In the genomic region with DNA sequence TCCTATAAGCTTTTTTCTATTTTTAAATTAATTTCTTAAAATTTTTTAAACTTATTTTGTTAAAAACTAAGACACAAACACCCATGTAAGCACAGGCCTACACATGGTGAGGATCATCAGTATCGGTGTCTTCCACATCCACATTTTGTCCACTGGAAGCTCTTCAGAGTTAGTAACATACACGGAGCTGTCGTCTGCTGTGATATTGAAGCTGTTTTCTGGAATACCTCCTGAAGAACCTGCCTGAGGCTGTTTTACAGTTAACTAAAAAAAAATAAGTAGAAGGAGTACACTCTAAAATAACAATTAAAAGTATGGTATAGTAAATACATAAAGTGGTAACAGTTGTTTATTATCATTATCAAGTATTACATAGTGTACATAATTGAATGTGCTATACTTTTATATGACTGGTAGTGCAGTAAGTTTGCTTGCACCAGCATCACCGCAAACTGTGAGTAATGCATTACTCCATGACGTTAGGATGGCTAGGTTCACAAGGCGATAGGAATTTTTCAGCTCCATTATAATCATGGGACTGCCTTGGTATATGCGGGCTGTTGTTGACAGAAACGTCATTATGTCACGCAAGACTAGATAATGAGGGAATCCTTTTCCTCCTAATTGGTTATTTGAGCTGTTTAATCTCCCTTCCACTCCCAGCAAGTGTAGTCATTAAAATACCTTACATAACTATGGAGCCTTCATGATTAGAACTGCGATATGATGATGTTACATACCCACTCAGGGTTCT, we compare ENCODE assay signal across 14 cellular contexts. TPM values are rescaled to one million over a fixed set of nuclear protein-coding genes. Genes with fewer than 3 reads are reported as not detected.
DNase-seq lines count a peak whose midpoint lies in the region; ATAC-seq, FAIRE-seq and TF ChIP-seq lines count a peak whose summit lies in the region.
"Had no signal": no experiment of that assay in that cellular context is flagged by ENCODE, and none has a peak within 500 bp of the region (broad histone marks: within the 10 kb centered on the region; RNA-seq: fewer than 3 reads in every experiment).

No MANE protein-coding gene starts in this region.

- TF ChIP-seq RAD21 in A549 (conservative IDR thresholded peaks at IDR 0.05 in 1 of 2, IDR thresholded peaks at IDR 0.05 in 1 of 2) = no peak

- H3K79me2 ChIP-seq in GM23248 (ENCODE audit: insufficient read depth) = no peaks in the 10 kb centered on the region

- H3K4me3 ChIP-seq in A549 (0 out of 3 replicates have a peak overlapping the region, but pooled peaks have one; percentile 2), GM23248 (no peak overlapping the region), SJSA1 (no peak overlapping the region)

- H3K27me3 Mint-ChIP-seq in activated CD4-positive, alpha-beta T cell treated with anti-CD3 and anti-CD28 coated beads for 36 hours = peaks cover 2% of the 10 kb centered on the region

- H3K9ac ChIP-seq in GM23248 = no peak overlapping the region

- DNase-seq in A549 (ENCODE audit: low read depth in 1 of 2, low spot score in 1 of 2) (peak; percentile 48 to 94), GM23248 (peak; percentile 41), SJSA1 (ENCODE audit: low read depth in 1 of 2, low spot score in 2 of 2) (peak; percentile 47 to 48), frontal cortex (ENCODE audit: low spot score in 2 of 2) (no peak), OCI-M2 (lab: John Stamatoyannopoulos, UW; ENCODE audit: unreplicated experiment) (no peak), GM03348 (ENCODE audit: low spot score) (no peak)
- no peak for DNase-seq in activated CD4-positive, alpha-beta T cell treated with anti-CD3 and anti-CD28 coated beads for 36 hours
- DNase-seq: activated CD4-positive, CD25-positive, alpha-beta regulatory T cell; activated T-cell treated with anti-CD3 and anti-CD28 coated beads, Interleukin-2, amount 50 U/mL, for 4 hours; aorta; CD8-positive, alpha-beta T cell; SIG-M5; stimulated activated CD4-positive, alpha-beta T cell treated with anti-CD3 and anti-CD28 coated beads, Interleukin-15, amount 100 ng/mL, for 24 hours had no signal

- FAIRE-seq in A549 (lab: Jason Lieb, UNC) (peak; percentile 90), frontal cortex (lab: Jason Lieb, UNC) (peak; percentile 8)

- POLR2A ChIA-PET in A549 (lab: Yijun Ruan, JAX) = interaction anchor here (1.0 to 2.3 kb wide), 5 partner anchors 17 to 543 kb away, joined by 3 to 34 read pairs (median 3); partner anchors contain the start of genes ATAD1, KLLN and PTEN
- POLR2A ChIA-PET in activated CD4-positive, alpha-beta T cell treated with anti-CD3 and anti-CD28 coated beads for 36 hours (lab: Charles Lee) = no interaction called here

- H3K36me3 ChIP-seq in GM23248 (ENCODE audit: low read depth) (no peaks in the 10 kb centered on the region), SJSA1 (no peaks in the 10 kb centered on the region)

- H3K36me3 Mint-ChIP-seq in activated CD4-positive, alpha-beta T cell treated with anti-CD3 and anti-CD28 coated beads for 36 hours (ENCODE audit: low read depth) = no peaks in the 10 kb centered on the region
- H3K36me3 Mint-ChIP-seq: CD8-positive, alpha-beta T cell had no signal

- H4K20me1 ChIP-seq in GM23248 (ENCODE audit: insufficient read depth) = no peaks in the 10 kb centered on the region

- ATAC-seq in A549 (peak; percentile 78 to 80), HG02763 (IDR thresholded peaks at IDR 0.05; ENCODE audit: unreplicated experiment) (no peak)
- ATAC-seq in activated CD4-positive, alpha-beta T cell treated with anti-CD3 and anti-CD28 coated beads for 36 hours = no peak
- ATAC-seq: CD8-positive, alpha-beta T cell had no signal

- H3K9me2 ChIP-seq in GM23248 (ENCODE audit: insufficient read depth) = no peaks in the 10 kb centered on the region

- peak in 1 of 2 experiments; percentile 69; a peak in 2 of 5 replicates for TF ChIP-seq EP300 in A549 (IDR thresholded peaks at IDR 0.05)

- H3K27ac ChIP-seq in A549 (peak overlapping the region; percentile 68 to 82), GM23248 (no peak overlapping the region), SJSA1 (peak overlapping the region; percentile 58)

- TF ChIP-seq CTCF in A549 (IDR thresholded peaks at IDR 0.05) = no peak

- H3F3A ChIP-seq in GM23248 (ENCODE audit: insufficient read depth) = 0 out of 2 replicates have a peak, but pooled peaks cover 3% of the 10 kb centered on the region

- no peak overlapping the region for H3K27ac Mint-ChIP-seq in activated CD4-positive, alpha-beta T cell treated with anti-CD3 and anti-CD28 coated beads for 36 hours
- H3K27ac Mint-ChIP-seq: CD8-positive, alpha-beta T cell had no signal

- H3K4me2 ChIP-seq in A549 (peak overlapping the region; percentile 72), GM23248 (ENCODE audit: unreplicated experiment) (no peak overlapping the region)

- H3K4me3 Mint-ChIP-seq in activated CD4-positive, alpha-beta T cell treated with anti-CD3 and anti-CD28 coated beads for 36 hours = no peak overlapping the region
- H3K4me3 Mint-ChIP-seq: activated T-cell treated with anti-CD3 and anti-CD28 coated beads, Interleukin-2, amount 50 U/mL, for 4 hours; CD8-positive, alpha-beta T cell had no signal

- no peak overlapping the region for H2AFZ ChIP-seq in GM23248

- H3K4me1 ChIP-seq in A549 (peaks cover 76% of the 10 kb centered on the region), GM23248 (ENCODE audit: insufficient read depth) (peaks cover 28% of the 10 kb centered on the region), SJSA1 (replicated peaks) (peaks cover 22% of the 10 kb centered on the region)

- H3K9me3 Mint-ChIP-seq in activated CD4-positive, alpha-beta T cell treated with anti-CD3 and anti-CD28 coated beads for 36 hours (ENCODE audit: low read depth) = no peaks in the 10 kb centered on the region
- H3K9me3 Mint-ChIP-seq: activated T-cell treated with anti-CD3 and anti-CD28 coated beads, Interleukin-2, amount 50 U/mL, for 4 hours; CD8-positive, alpha-beta T cell had no signal

- CTCF ChIA-PET in A549 (lab: Yijun Ruan, JAX) = interaction anchor here (0.6 to 2.1 kb wide), 9 partner anchors 9 to 544 kb away, joined by 3 to 10 read pairs (median 5); partner anchors contain the start of gene ATAD1
- CTCF ChIA-PET in activated CD4-positive, alpha-beta T cell treated with anti-CD3 and anti-CD28 coated beads for 36 hours (lab: Charles Lee) = interaction anchor here (0.7 to 1.4 kb wide), 4 partner anchors 11 to 619 kb away, joined by 3 to 4 read pairs (median 4); no protein-coding TSS in a partner anchor

- 2% methylated on average over 10 of the region's 10 CpGs for WGBS in A549 (ENCODE audit: missing lambda C conversion rate)
- WGBS in GM23248 (ENCODE audit: low coverage in 1 of 2, low lambda C conversion rate in 2 of 2, missing lambda C conversion rate in 2 of 2), 2 experiments = 84 to 85% methylated on average over 10 of the region's 10 CpGs

- peaks cover 3% of the 10 kb centered on the region for H3K4me1 Mint-ChIP-seq in activated CD4-positive, alpha-beta T cell treated with anti-CD3 and anti-CD28 coated beads for 36 hours

- in situ Hi-C loops in GM23248 (cut with MboI) = no loop called here

- TF ChIP-seq POLR2A in A549 (IDR thresholded peaks at IDR 0.05; ENCODE audit: low read length) = no peak

- no peaks in the 10 kb centered on the region for H3K27me3 ChIP-seq in GM23248 (replicated peaks; ENCODE audit: insufficient read depth)
- H3K27me3 ChIP-seq in SJSA1 (replicated peaks) = no peaks in the 10 kb centered on the region

- intact Hi-C loops in activated CD4-positive, alpha-beta T cell treated with anti-CD3 and anti-CD28 coated beads for 36 hours (cut with DNase I, micrococcal nuclease) = no loop called here

- no peaks in the 10 kb centered on the region for H3K9me3 ChIP-seq in A549
- no peaks in the 10 kb centered on the region for H3K9me3 ChIP-seq in GM23248 (ENCODE audit: low read depth)
- H3K9me3 ChIP-seq in SJSA1 (replicated peaks) = no peaks in the 10 kb centered on the region

TF ChIP-seq in A549, 52 proteins besides CTCF, POLR2A, EP300 and RAD21 (continues in another document):
- no peak for TF ChIP-seq MAZ (IDR thresholded peaks at IDR 0.05; ENCODE audit: borderline replicate concordance, low read depth, low read length)
- TF ChIP-seq HOXA7 (CRISPR knock-in tag; IDR thresholded peaks at IDR 0.05) = no peak

RNA-seq across cellular contexts. Expression of gene KLLN, which starts 17.5 kb away (rescaled TPM):
- polyA plus RNA-seq in A549 (2011; rRNA removed) (0.44 and 0.58 TPM in 2 replicates), A549 (2017; fragmentation: RNase III; extraction: RNeasy Plus Mini Kit Qiagen cat#74134 plus additional on column Dnase treatment) (0.55 to 0.71 TPM (median 0.57 TPM) in 3 replicates), GM23248 (2016; fragmentation: Nextera tagmentation; extraction: Ambion mirVana) (0.39 and 0.56 TPM in 2 replicates)
- 0.22 and 0.26 TPM in 2 replicates for polyA plus RNA-seq in A549 (2012; cell fraction: cytosol; rRNA removed)
- 0.26 and 0.28 TPM in 2 replicates for polyA plus RNA-seq in A549 (2012; cell fraction: nucleus; rRNA removed)
- polyA minus RNA-seq in A549 (2011; rRNA and poly(A)+ RNA removed) = 0.78 and 0.83 TPM in 2 replicates
- total RNA-seq in GM23248 (2014; rRNA removed; shearing (Covaris generic)) = 1.1 TPM in 1 of 2 replicates, not detected in the other
- total RNA-seq in SJSA1 (2014; rRNA removed; shearing (Covaris generic)) = 0.05 and 0.81 TPM in 2 replicates
- total RNA-seq in frontal cortex = 0.82 TPM
- total RNA-seq in activated CD4-positive, alpha-beta T cell treated with anti-CD3 and anti-CD28 coated beads for 36 hours = under 1 TPM; 0.30 to 0.34 TPM

RNA-seq across cellular contexts. Expression of gene PTEN, which starts 17.6 kb away (rescaled TPM):
- polyA plus RNA-seq in A549 (2011; rRNA removed) = 51.9 and 58.3 TPM in 2 replicates
- polyA plus RNA-seq in A549 (2012; cell fraction: cytosol; rRNA removed) = 7.3 and 8.5 TPM in 2 replicates
- polyA plus RNA-seq in A549 (2012; cell fraction: nucleus; rRNA removed) = 3.7 and 5.2 TPM in 2 replicates
- polyA plus RNA-seq in A549 (2017; fragmentation: RNase III; extraction: RNeasy Plus Mini Kit Qiagen cat#74134 plus additional on column Dnase treatment) = 33.6 to 39.5 TPM (median 36.6 TPM) in 3 replicates
- polyA minus RNA-seq in A549 (2011; rRNA and poly(A)+ RNA removed) = 37.1 and 53.1 TPM in 2 replicates
- 79.4 and 93.9 TPM in 2 replicates for total RNA-seq in GM23248 (2014; rRNA removed; shearing (Covaris generic))
- polyA plus RNA-seq in GM23248 (2016; fragmentation: Nextera tagmentation; extraction: Ambion mirVana) = 34.9 and 35.5 TPM in 2 replicates
- 39.2 and 53.7 TPM in 2 replicates for total RNA-seq in SJSA1 (2014; rRNA removed; shearing (Covaris generic))
- total RNA-seq in frontal cortex = 212 TPM
- 10 to 100 TPM; 38.1 to 42.1 TPM for total RNA-seq in activated CD4-positive, alpha-beta T cell treated with anti-CD3 and anti-CD28 coated beads for 36 hours

RNA-seq across cellular contexts. Expression of gene ATAD1, which starts 27.8 kb away (rescaled TPM):
- polyA plus RNA-seq in A549 (2011; rRNA removed) (66.7 and 94.8 TPM in 2 replicates), A549 (2017; fragmentation: RNase III; extraction: RNeasy Plus Mini Kit Qiagen cat#74134 plus additional on column Dnase treatment) (30.0 to 32.3 TPM (median 32.3 TPM) in 3 replicates), GM23248 (2016; fragmentation: Nextera tagmentation; extraction: Ambion mirVana) (52.4 and 52.8 TPM in 2 replicates)
- 8.4 and 8.8 TPM in 2 replicates for polyA plus RNA-seq in A549 (2012; cell fraction: cytosol; rRNA removed)
- polyA plus RNA-seq in A549 (2012; cell fraction: nucleus; rRNA removed) = 4.7 and 8.5 TPM in 2 replicates
- polyA minus RNA-seq in A549 (2011; rRNA and poly(A)+ RNA removed) = 22.9 and 25.5 TPM in 2 replicates
- total RNA-seq in GM23248 (2014; rRNA removed; shearing (Covaris generic)) = 43.9 and 66.8 TPM in 2 replicates
- total RNA-seq in SJSA1 (2014; rRNA removed; shearing (Covaris generic)) = 46.2 and 63.7 TPM in 2 replicates
- 85.6 TPM for total RNA-seq in frontal cortex
- 10 to 100 TPM; 34.2 to 46.8 TPM for total RNA-seq in activated CD4-positive, alpha-beta T cell treated with anti-CD3 and anti-CD28 coated beads for 36 hours

Comparison
In these comparisons a context has a peak if more than half of its experiments do, and no peak if none do; other contexts are left out.
1. ATAC-seq: peak in A549 (2 of 2); none in activated CD4-positive, alpha-beta T cell treated with anti-CD3 and anti-CD28 coated beads for 36 hours (single experiment) and HG02763 (single experiment).
2. DNase-seq: peak in A549 (2 of 2), GM23248 (single experiment) and SJSA1 (2 of 2); none in frontal cortex (0 of 2), OCI-M2 (single experiment), GM03348 (single experiment) and activated CD4-positive, alpha-beta T cell treated with anti-CD3 and anti-CD28 coated beads for 36 hours (single experiment).